Comparison of ENCODE assay signal across 13 cellular contexts in the genomic region with DNA sequence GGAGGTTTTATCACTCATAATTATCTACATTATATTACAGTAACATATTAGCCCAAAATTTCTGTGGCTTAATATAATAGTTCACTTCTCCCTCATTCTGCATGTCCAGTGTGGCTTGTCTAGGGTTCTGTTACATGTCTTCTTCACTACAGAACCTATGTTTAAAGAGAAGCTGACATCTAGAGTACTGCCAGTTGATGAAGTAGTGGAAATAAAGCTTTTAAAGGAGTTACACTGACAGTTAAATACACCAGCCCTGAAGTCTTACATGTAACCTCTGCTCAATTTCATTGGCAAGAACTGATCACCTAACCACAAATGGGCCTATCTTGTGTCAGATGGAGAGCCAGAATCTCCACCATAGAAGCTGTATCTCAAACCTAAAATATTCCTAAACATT.
"Had no signal": no experiment of that assay in that cellular context is flagged by ENCODE, and none has a peak within 500 bp of the region (broad histone marks: within the 10 kb centered on the region; RNA-seq: fewer than 3 reads in every experiment).

No MANE protein-coding gene starts in this region.

- DNase-seq: effector memory CD4-positive, alpha-beta T cell; foreskin keratinocyte; heart left ventricle; hippocampal formation; naive thymus-derived CD8-positive, alpha-beta T cell; psoas muscle; small intestine; stimulated activated CD4-positive, alpha-beta T cell treated with anti-CD3 and anti-CD28 coated beads, Interleukin-12 subunit alpha, Interleukin-12 subunit beta, amount 100 ng/mL, for 4 hours; stimulated activated naive CD4-positive, alpha-beta T cell; stomach had no signal

- ATAC-seq: esophagus mucosa; foreskin keratinocyte; heart left ventricle; naive thymus-derived CD8-positive, alpha-beta T cell; psoas muscle had no signal

- H3K36me3 ChIP-seq: heart left ventricle, neutrophil, stomach had no signal

- H3K9me3 ChIP-seq: heart left ventricle, neutrophil, psoas muscle, stomach had no signal

- H3K4me3 ChIP-seq: heart left ventricle, psoas muscle, stomach had no signal

- H3K27ac ChIP-seq: foreskin keratinocyte, neutrophil, psoas muscle had no signal

- H3K36me3 Mint-ChIP-seq: type B pancreatic cell had no signal

- H3K4me3 Mint-ChIP-seq: naive thymus-derived CD8-positive, alpha-beta T cell; type B pancreatic cell had no signal

- H3K27me3 ChIP-seq: foreskin keratinocyte, heart left ventricle, neutrophil, stomach had no signal

- H3K27me3 Mint-ChIP-seq: naive thymus-derived CD8-positive, alpha-beta T cell; type B pancreatic cell had no signal

- H3K27ac Mint-ChIP-seq: type B pancreatic cell had no signal
